ENCODE assay signal across 8 cellular contexts in genomic region chr15:60423540-60423939, GRCh38. TPM values are rescaled to one million over a fixed set of nuclear protein-coding genes. Genes with fewer than 3 reads are reported as not detected.
DNase-seq lines count a peak whose midpoint lies in the region; ATAC-seq and TF ChIP-seq lines count a peak whose summit lies in the region.

No MANE protein-coding gene starts in this region.

- H3K27me3 ChIP-seq in foreskin keratinocyte = no peaks in the 10 kb centered on the region
- H3K27me3 ChIP-seq in suprapubic skin = no peaks in the 10 kb centered on the region

- no peak overlapping the region for H3K4me3 Mint-ChIP-seq in activated CD4-positive, alpha-beta T cell treated with anti-CD3 and anti-CD28 coated beads, Interleukin-2, amount 10 ng/mL, durations not matched to agents 24 days and 14 days

- peaks cover 11% of the 10 kb centered on the region for H3K4me1 Mint-ChIP-seq in activated CD4-positive, alpha-beta T cell treated with anti-CD3 and anti-CD28 coated beads, Interleukin-2, amount 10 ng/mL, durations not matched to agents 24 days and 14 days

- H3K9me3 ChIP-seq in suprapubic skin = no peaks in the 10 kb centered on the region

- ATAC-seq in SK-N-SH treated with all-trans-retinoic acid at 6 μM for 48 hours (peak; percentile 88), foreskin keratinocyte (peak; percentile 85)

- no peaks in the 10 kb centered on the region for H3K9me3 Mint-ChIP-seq in activated CD4-positive, alpha-beta T cell treated with anti-CD3 and anti-CD28 coated beads, Interleukin-2, amount 10 ng/mL, durations not matched to agents 24 days and 14 days

- no peak for TF ChIP-seq POLR2A in suprapubic skin (IDR thresholded peaks at IDR 0.05)

- H3K27ac ChIP-seq in foreskin keratinocyte (peak overlapping the region; percentile 57), suprapubic skin (peak overlapping the region; percentile 38)

- peaks cover 55% of the 10 kb centered on the region for H3K4me1 ChIP-seq in foreskin keratinocyte
- H3K4me1 ChIP-seq in suprapubic skin = peaks cover 42% of the 10 kb centered on the region

- no peaks in the 10 kb centered on the region for H3K27me3 Mint-ChIP-seq in activated CD4-positive, alpha-beta T cell treated with anti-CD3 and anti-CD28 coated beads, Interleukin-2, amount 10 ng/mL, durations not matched to agents 24 days and 14 days

- no peaks in the 10 kb centered on the region for H3K36me3 ChIP-seq in suprapubic skin

- intact Hi-C loops in activated CD4-positive, alpha-beta T cell treated with anti-CD3 and anti-CD28 coated beads, Interleukin-2, amount 10 ng/mL, durations not matched to agents 24 days and 14 days (cut with micrococcal nuclease) = no loop called here

- TF ChIP-seq CTCF in foreskin keratinocyte (conservative IDR thresholded peaks at IDR 0.05) (no peak), suprapubic skin (IDR thresholded peaks at IDR 0.05) (no peak)

- peaks cover 30% of the 10 kb centered on the region for H3K36me3 Mint-ChIP-seq in activated CD4-positive, alpha-beta T cell treated with anti-CD3 and anti-CD28 coated beads, Interleukin-2, amount 10 ng/mL, durations not matched to agents 24 days and 14 days (ENCODE audit: low read depth)

- no peak for TF ChIP-seq EP300 in suprapubic skin (IDR thresholded peaks at IDR 0.05)

- WGBS in suprapubic skin = 23% methylated on average over 2 of the region's 2 CpGs

- peak; percentile 75 for DNase-seq in activated CD4-positive, alpha-beta T cell treated with anti-CD3 and anti-CD28 coated beads, Interleukin-2, amount 10 ng/mL, durations not matched to agents 24 days and 14 days
- DNase-seq in activated CD4-positive, alpha-beta T cell treated with anti-CD3 and anti-CD28 coated beads, Interleukin-2, amount 50 U/mL, for 48 hours = no peak
- DNase-seq in foreskin keratinocyte (peak; percentile 82 to 93), suprapubic skin (ENCODE audit: low spot score in 2 of 2) (no peak), NCI-H1417 treated with DMSO at 0.1 percent for 48 hours (lab: John Stamatoyannopoulos, UW) (no peak), NCI-H526 treated with DMSO at 0.1 percent for 48 hours (lab: John Stamatoyannopoulos, UW) (no peak), SIG-M5 treated with dmso at 0.1 percent for 504 hours (lab: John Stamatoyannopoulos, UW; ENCODE audit: unreplicated experiment) (no peak)

- no peak overlapping the region for H3K4me3 ChIP-seq in suprapubic skin

- peak overlapping the region; percentile 58 for H3K27ac Mint-ChIP-seq in activated CD4-positive, alpha-beta T cell treated with anti-CD3 and anti-CD28 coated beads, Interleukin-2, amount 10 ng/mL, durations not matched to agents 24 days and 14 days

TF ChIP-seq in SK-N-SH treated with all-trans-retinoic acid at 6 μM for 48 hours, 23 proteins besides CTCF, POLR2A, EP300 and RAD21:
- TF ChIP-seq POU6F1 (CRISPR knock-in tag; IDR thresholded peaks at IDR 0.05; ENCODE audit: borderline replicate concordance, low read depth) (no peak), ISL1 (CRISPR knock-in tag; IDR thresholded peaks at IDR 0.05) (no peak), SNAI2 (CRISPR knock-in tag; IDR thresholded peaks at IDR 0.05) (no peak), ZFP3 (CRISPR knock-in tag; IDR thresholded peaks at IDR 0.05) (no peak), CSRNP3 (CRISPR knock-in tag; IDR thresholded peaks at IDR 0.05) (no peak)

RNA-seq across cellular contexts. Expression of gene ANXA2, which starts 25.8 kb away (rescaled TPM):
- 214 and 225 TPM in 2 replicates for total RNA-seq in activated CD4-positive, alpha-beta T cell treated with anti-CD3 and anti-CD28 coated beads, Interleukin-2, amount 10 ng/mL, durations not matched to agents 24 days and 14 days
- total RNA-seq in foreskin keratinocyte (7,195 and 7,994 TPM in 2 replicates), suprapubic skin (1,000 to 10,000 TPM; 1,379 to 1,734 (median 1,554) TPM)
- polyA plus RNA-seq in foreskin keratinocyte = 7,399 and 7,770 TPM in 2 replicates

RNA-seq across cellular contexts. Expression of gene ICE2, which starts 55.4 kb away (rescaled TPM):
- total RNA-seq in activated CD4-positive, alpha-beta T cell treated with anti-CD3 and anti-CD28 coated beads, Interleukin-2, amount 10 ng/mL, durations not matched to agents 24 days and 14 days = 55.4 and 62.6 TPM in 2 replicates
- total RNA-seq in foreskin keratinocyte (24.5 and 27.3 TPM in 2 replicates), suprapubic skin (10 to 100 TPM; 11.9 to 35.2 (median 27.2) TPM)
- polyA plus RNA-seq in foreskin keratinocyte = 13.8 and 15.3 TPM in 2 replicates

Comparison
In these comparisons a context has a peak if more than half of its experiments do, and no peak if none do; other contexts are left out.
1. DNase-seq: peak in activated CD4-positive, alpha-beta T cell treated with anti-CD3 and anti-CD28 coated beads, Interleukin-2, amount 10 ng/mL, durations not matched to agents 24 days and 14 days (single experiment) and foreskin keratinocyte (2 of 2); none in activated CD4-positive, alpha-beta T cell treated with anti-CD3 and anti-CD28 coated beads, Interleukin-2, amount 50 U/mL, for 48 hours (0 of 2), suprapubic skin (0 of 2), NCI-H1417 treated with DMSO at 0.1 percent for 48 hours (single experiment), NCI-H526 treated with DMSO at 0.1 percent for 48 hours (single experiment) and SIG-M5 treated with dmso at 0.1 percent for 504 hours (single experiment).